25 cellular contexts compared by ENCODE assay signal in genomic region chr5:135012951-135013391, GRCh38. TPM values are rescaled to one million over a fixed set of nuclear protein-coding genes. Genes with fewer than 3 reads are reported as not detected.
DNase-seq lines count a peak whose midpoint lies in the region; ATAC-seq and TF ChIP-seq lines count a peak whose summit lies in the region.
"Had no signal": no experiment of that assay in that cellular context is flagged by ENCODE, and none has a peak within 500 bp of the region (broad histone marks: within the 10 kb centered on the region; RNA-seq: fewer than 3 reads in every experiment).

No MANE protein-coding gene starts in this region.

- no peak for TF ChIP-seq CTCF in RWPE1 (conservative IDR thresholded peaks at IDR 0.05; ENCODE audit: low read depth)

- POLR2A ChIA-PET in RWPE1 (lab: Yijun Ruan, JAX; ENCODE audit: low non-redundant PET) = no interaction called here

- CTCF ChIA-PET in RWPE1 (lab: Yijun Ruan, JAX) = interaction anchor here (1.6 kb wide), 1 partner anchor 179 kb away, joined by 3 read pairs; no protein-coding TSS in a partner anchor

- no peak for ATAC-seq in GM19463 (IDR thresholded peaks at IDR 0.05; ENCODE audit: unreplicated experiment)
- ATAC-seq: A549 had no signal

- peak; percentile 21 for DNase-seq in activated CD8-positive, alpha-beta memory T cell treated with anti-CD3 and anti-CD28 coated beads for 24 hours
- no peak for DNase-seq in activated CD8-positive, alpha-beta memory T cell treated with anti-CD3 and anti-CD28 coated beads, Interleukin-2, amount 50 U/mL, for 4 hours
- DNase-seq in globus pallidus (ENCODE audit: low spot score) (peak; percentile 7), mucosa of gallbladder (ENCODE audit: low spot score) (peak; percentile 32), NCI-H1105 (lab: John Stamatoyannopoulos, UW) (no peak), HK-2 (ENCODE audit: unreplicated experiment) (no peak), RWPE1 (ENCODE audit: low spot score) (no peak)
- DNase-seq: activated CD4-positive, alpha-beta T cell treated with anti-CD3 and anti-CD28 coated beads, Interleukin-2, amount 50 U/mL, for 4 hours; activated gamma-delta T cell; activated T-cell treated with anti-CD3 and anti-CD28 coated beads for 4 hours; adrenal gland; C1 segment of cervical spinal cord; GOT3; NCI-H146; NCI-H2171 had no signal

- no peak overlapping the region for H3K27ac ChIP-seq in RWPE1
- H3K27ac ChIP-seq: A549, adrenal gland, dorsolateral prefrontal cortex, epithelial cell of prostate, neural progenitor cell, SJSA1, upper lobe of left lung had no signal

RNA-seq across cellular contexts. Expression of gene PITX1, which starts 21.1 kb away (rescaled TPM):
- total RNA-seq in mucosa of gallbladder = 7.3 TPM
- total RNA-seq: frontal cortex, mononuclear cell had no signal

RNA-seq across cellular contexts. Expression of gene CATSPER3, which starts 45.3 kb away (rescaled TPM):
- total RNA-seq in mucosa of gallbladder = 1.0 TPM
- total RNA-seq: pulmonary artery endothelial cell had no signal

Comparison
In these comparisons a context has a peak if more than half of its experiments do, and no peak if none do; other contexts are left out.
1. DNase-seq: peak in activated CD8-positive, alpha-beta memory T cell treated with anti-CD3 and anti-CD28 coated beads for 24 hours (single experiment), globus pallidus (single experiment) and mucosa of gallbladder (single experiment); none in activated CD8-positive, alpha-beta memory T cell treated with anti-CD3 and anti-CD28 coated beads, Interleukin-2, amount 50 U/mL, for 4 hours (single experiment), NCI-H1105 (single experiment), HK-2 (single experiment) and RWPE1 (single experiment).